ENCODE assay signal across 8 cellular contexts in genomic region chr6:35259194-35259945, GRCh38. TPM values are rescaled to one million over a fixed set of nuclear protein-coding genes. Genes with fewer than 3 reads are reported as not detected.
DNase-seq lines count a peak whose midpoint lies in the region; ATAC-seq and TF ChIP-seq lines count a peak whose summit lies in the region.

TSS of gene ZNF76 (plus strand) at chr6:35259735. CDS start at chr6:35281152, 21,417 bp downstream.

- H3K36me3 Mint-ChIP-seq in activated naive CD4-positive, alpha-beta T cell treated with anti-CD3 and anti-CD28 coated beads, Interleukin-2, amount 50 U/mL, for 72 hours: peaks cover 0 to 12% of the 10 kb centered on the region in 2 donors

- H3K79me2 ChIP-seq in osteoblast (ENCODE audit: insufficient read depth, low read length): peaks cover 33% of the 10 kb centered on the region

- DNase-seq in GM06990 (ENCODE audit: extremely low read depth, insufficient read length) (peak; percentile 95), NCI-H1092 treated with DMSO at 0.1 percent for 48 hours (lab: John Stamatoyannopoulos, UW) (peak; percentile 91), SKM-1 (lab: John Stamatoyannopoulos, UW; ENCODE audit: unreplicated experiment) (peak; percentile 81), glomerular visceral epithelial cell (ENCODE audit: extremely low spot score) (peak; percentile 98), osteoblast (ENCODE audit: insufficient read length, low spot score, missing footprints) (peak; percentile 99), thoracic aorta (ENCODE audit: low spot score) (peak; percentile 87)
- DNase-seq in activated naive CD4-positive, alpha-beta T cell treated with anti-CD3 and anti-CD28 coated beads, Interleukin-2, amount 50 U/mL, for 72 hours (ENCODE audit: low spot score in 2 of 2): peak; percentile 90 to 94

- ATAC-seq in HG02588 (IDR thresholded peaks at IDR 0.05; ENCODE audit: unreplicated experiment): peak; percentile 89
- peak; percentile 91 to 95 for ATAC-seq in activated naive CD4-positive, alpha-beta T cell treated with anti-CD3 and anti-CD28 coated beads, Interleukin-2, amount 50 U/mL, for 72 hours
- ATAC-seq in thoracic aorta (ENCODE audit: insufficient number of reproducible peaks, low FRiP score, low read depth): peak; percentile 88

- H3K4me2 ChIP-seq in osteoblast (ENCODE audit: insufficient read depth, low read length): peak within 1 kb of the TSS; percentile 83

- H3K4me1 ChIP-seq in osteoblast (ENCODE audit: insufficient read depth, low read length) (peaks cover 20% of the 10 kb centered on the region), thoracic aorta (ENCODE audit: control insufficient read depth in 1 of 2, low read depth in 2 of 2) (peaks cover 12 to 38% of the 10 kb centered on the region in 2 donors)

- no peaks in the 10 kb centered on the region for H3K36me3 ChIP-seq in GM06990 (ENCODE audit: control insufficient read depth, insufficient read depth, low read length)
- no peaks in the 10 kb centered on the region for H3K36me3 ChIP-seq in osteoblast (ENCODE audit: insufficient read depth, low read length)
- H3K36me3 ChIP-seq in thoracic aorta: no peaks in the 10 kb centered on the region

- H3K9me3 ChIP-seq in osteoblast (ENCODE audit: low read depth, low read length) (no peaks in the 10 kb centered on the region), thoracic aorta (no peaks in the 10 kb centered on the region)

- H3K9me3 Mint-ChIP-seq in activated naive CD4-positive, alpha-beta T cell treated with anti-CD3 and anti-CD28 coated beads, Interleukin-2, amount 50 U/mL, for 72 hours: no peaks in the 10 kb centered on the region

- TF ChIP-seq CTCF in GM06990 (IDR thresholded peaks at IDR 0.05; ENCODE audit: insufficient read depth, low read length, poor library complexity, severe bottlenecking): no peak
- no peak for TF ChIP-seq CTCF in osteoblast (IDR thresholded peaks at IDR 0.05; ENCODE audit: extremely low read depth, low read depth, low read length)
- TF ChIP-seq CTCF in thoracic aorta (IDR thresholded peaks at IDR 0.05): no peak

- no peaks in the 10 kb centered on the region for H3K27me3 ChIP-seq in GM06990 (replicated peaks; ENCODE audit: control insufficient read depth, insufficient read depth, low read length)
- no peaks in the 10 kb centered on the region for H3K27me3 ChIP-seq in osteoblast (ENCODE audit: insufficient read depth, low read length)
- no peaks in the 10 kb centered on the region for H3K27me3 ChIP-seq in thoracic aorta (replicated peaks; ENCODE audit: insufficient read depth)

- peak within 1 kb of the TSS; percentile 95 to 96 for H3K27ac Mint-ChIP-seq in activated naive CD4-positive, alpha-beta T cell treated with anti-CD3 and anti-CD28 coated beads, Interleukin-2, amount 50 U/mL, for 72 hours

- H3K27ac ChIP-seq in osteoblast (ENCODE audit: low read depth, low read length): peak within 1 kb of the TSS; percentile 95
- peak within 1 kb of the TSS; percentile 74 to 93 for H3K27ac ChIP-seq in thoracic aorta

- H3K4me3 ChIP-seq in GM06990 (replicated peaks; ENCODE audit: low read depth, low read length) (peak within 1 kb of the TSS; percentile 95), osteoblast (ENCODE audit: insufficient read depth, low read length) (peak within 1 kb of the TSS; percentile 93), thoracic aorta (peak within 1 kb of the TSS; percentile 92)

- peak within 1 kb of the TSS; percentile 94 for H2AFZ ChIP-seq in osteoblast (ENCODE audit: low read length)

- H4K20me1 ChIP-seq in osteoblast (ENCODE audit: insufficient read depth, low read length): no peaks in the 10 kb centered on the region

RNA-seq across cellular contexts. Expression of gene ZNF76, which starts in this region (rescaled TPM):
- total RNA-seq in activated naive CD4-positive, alpha-beta T cell treated with anti-CD3 and anti-CD28 coated beads, Interleukin-2, amount 50 U/mL, for 72 hours: 10 to 100 TPM; 48.6 to 55.7 TPM
- total RNA-seq in osteoblast (19.9 and 22.7 TPM in 2 replicates), thoracic aorta (10 to 100 TPM; 46.8 to 47.0 TPM)

Comparison
In these comparisons a context has a peak if more than half of its experiments do, and no peak if none do; other contexts are left out.
1. Peak in every context shown above with its lines: DNase-seq, ATAC-seq, H3K4me3 ChIP-seq and H3K27ac ChIP-seq.